ENCODE assay signal across 8 cellular contexts in genomic region chr1:167721617-167722151, GRCh38. TPM values are rescaled to one million over a fixed set of nuclear protein-coding genes. Genes with fewer than 3 reads are reported as not detected.
A peak's percentile ranks its signal among the peaks of the same experiment; 100 is the strongest.
DNase-seq lines count a peak whose midpoint lies in the region; ATAC-seq and TF ChIP-seq lines count a peak whose summit lies in the region.

TSS of gene MPZL1 (plus strand) at chr1:167721982. CDS start at chr1:167722152, 170 bp downstream.

- H3K14ac ChIP-seq in mesenchymal stem cell (ENCODE audit: low read length in 2 of 2), result peak within 1 kb of the TSS in 1 of 2 experiments; percentile 94

- H3K79me1 ChIP-seq in mesenchymal stem cell (replicated peaks; ENCODE audit: low read length, poor library complexity, severe bottlenecking), result peaks cover 3% of the 10 kb centered on the region

- under 1% methylated on average over 52 of the region's 52 CpGs for WGBS in mesenchymal stem cell

- no peak for TF ChIP-seq CTCF in HL-60 (IDR thresholded peaks at IDR 0.05; ENCODE audit: insufficient read depth, low read length)

- H3K4me1 Mint-ChIP-seq in effector memory CD8-positive, alpha-beta T cell (ENCODE audit: low read depth in 2 of 2), result peaks cover 4 to 14% of the 10 kb centered on the region in 2 donors

- H3K18ac ChIP-seq in mesenchymal stem cell (ENCODE audit: low read depth in 1 of 2, low read length in 2 of 2), result peak within 1 kb of the TSS; percentile 91 to 92

- no peaks in the 10 kb centered on the region for H3K9me3 Mint-ChIP-seq in effector memory CD8-positive, alpha-beta T cell

- H3K4me1 ChIP-seq in mesenchymal stem cell (ENCODE audit: control insufficient read depth, insufficient read depth, low read depth, low read length), result peaks cover 6% of the 10 kb centered on the region

- H3K27ac Mint-ChIP-seq in effector memory CD8-positive, alpha-beta T cell, result peak within 1 kb of the TSS; percentile 51 to 84

- peak within 1 kb of the TSS; percentile 92 for H3K9ac ChIP-seq in mesenchymal stem cell (ENCODE audit: low read length)

- H3K27me3 ChIP-seq in HL-60 (ENCODE audit: insufficient read depth, poor library complexity, severe bottlenecking), result no peaks in the 10 kb centered on the region
- no peaks in the 10 kb centered on the region for H3K27me3 ChIP-seq in mesenchymal stem cell (ENCODE audit: control insufficient read depth in 1 of 2, insufficient read depth in 1 of 2, low read length in 2 of 2)

- H3K4me3 ChIP-seq in HL-60 (replicated peaks; ENCODE audit: insufficient read depth, low read length) (peak within 1 kb of the TSS; percentile 84), mesenchymal stem cell (ENCODE audit: insufficient read depth in 1 of 2, low read depth in 1 of 2, low read length in 2 of 2) (peak within 1 kb of the TSS; percentile 91 to 97)

- peak within 1 kb of the TSS; percentile 72 for H2AFZ ChIP-seq in mesenchymal stem cell (ENCODE audit: low read depth, low read length)

- peak within 1 kb of the TSS; percentile 96 for H2BK15ac ChIP-seq in mesenchymal stem cell (ENCODE audit: low read depth, poor library complexity, severe bottlenecking)

- H3K36me3 ChIP-seq in mesenchymal stem cell (ENCODE audit: control insufficient read depth in 1 of 2, insufficient read depth in 2 of 2, low read depth in 1 of 2, low read length in 2 of 2), result no peaks in the 10 kb centered on the region

- peak within 1 kb of the TSS; percentile 83 for H4K8ac ChIP-seq in mesenchymal stem cell (ENCODE audit: low read length)

- peak within 1 kb of the TSS; percentile 50 for H3K27ac ChIP-seq in HL-60 (replicated peaks)
- peak within 1 kb of the TSS; percentile 81 for H3K27ac ChIP-seq in mesenchymal stem cell (ENCODE audit: low read length, poor library complexity, severe bottlenecking)

- no peaks in the 10 kb centered on the region for H3K27me3 Mint-ChIP-seq in effector memory CD8-positive, alpha-beta T cell

- H3K9me3 ChIP-seq in mesenchymal stem cell (ENCODE audit: control insufficient read depth, low read length), result no peaks in the 10 kb centered on the region

- H3K4me2 ChIP-seq in mesenchymal stem cell (ENCODE audit: low read length, poor library complexity, severe bottlenecking), result peak within 1 kb of the TSS; percentile 66

- H2BK120ac ChIP-seq in mesenchymal stem cell (ENCODE audit: low read depth, low read length), result peak within 1 kb of the TSS; percentile 75

- peak within 1 kb of the TSS; percentile 80 to 86 for H3K4me3 Mint-ChIP-seq in effector memory CD8-positive, alpha-beta T cell

- peak within 1 kb of the TSS in 1 of 2 experiments; percentile 84 for H2BK12ac ChIP-seq in mesenchymal stem cell (ENCODE audit: low read length in 2 of 2)

- H2BK5ac ChIP-seq in mesenchymal stem cell (ENCODE audit: low read depth, low read length, poor library complexity, severe bottlenecking), result peak within 1 kb of the TSS; percentile 93

- peak within 1 kb of the TSS; percentile 81 to 90 for H3K23ac ChIP-seq in mesenchymal stem cell (ENCODE audit: low read length in 2 of 2)

- peak; percentile 91 for ATAC-seq in GM19463 (IDR thresholded peaks at IDR 0.05; ENCODE audit: unreplicated experiment)
- peak; percentile 92 for ATAC-seq in effector memory CD8-positive, alpha-beta T cell (replicated peaks)

- peak; percentile 93 for DNase-seq in CMK (ENCODE audit: low read depth)
- DNase-seq in HL-60 (ENCODE audit: low read depth in 1 of 2, low spot score in 1 of 2), result peak; percentile 84 to 93
- DNase-seq in NK-92 treated with Interleukin-12 subunit alpha and Interleukin-12 subunit beta, amount 100 ng/mL, for 24 hours (lab: John Stamatoyannopoulos, UW), result peak; percentile 70
- DNase-seq in activated CD8-positive, alpha-beta memory T cell treated with anti-CD3 and anti-CD28 coated beads for 4 hours (ENCODE audit: low read depth in 2 of 2), result peak; percentile 83 to 87
- peak; percentile 85 to 87 (median 85) for DNase-seq in effector memory CD8-positive, alpha-beta T cell
- peak; percentile 94 for DNase-seq in mesenchymal stem cell
- DNase-seq in stimulated activated CD8-positive, alpha-beta memory T cell treated with anti-CD3 and anti-CD28 coated beads, Interleukin-12 subunit alpha, Interleukin-12 subunit beta, amount 100 ng/mL, for 24 hours (ENCODE audit: extremely low read depth), result peak; percentile 74

- H4K91ac ChIP-seq in mesenchymal stem cell (ENCODE audit: low read length), result peak within 1 kb of the TSS; percentile 65

- peak within 1 kb of the TSS; percentile 83 to 95 for H3K4ac ChIP-seq in mesenchymal stem cell (ENCODE audit: low read depth in 1 of 2, low read length in 2 of 2)

- peak within 1 kb of the TSS; percentile 73 for H2AK5ac ChIP-seq in mesenchymal stem cell (ENCODE audit: low read length, severe bottlenecking)

- H3K36me3 Mint-ChIP-seq in effector memory CD8-positive, alpha-beta T cell (ENCODE audit: insufficient read depth), result peaks cover 5% of the 10 kb centered on the region

RNA-seq across cellular contexts. Expression of gene MPZL1, which starts in this region (rescaled TPM):
- polyA plus RNA-seq in mesenchymal stem cell (2013, experiment 1 of 2), result 124 TPM
- 126 TPM for polyA plus RNA-seq in mesenchymal stem cell (2013, experiment 2 of 2)

Comparison
In these comparisons a context has a peak if more than half of its experiments do, and no peak if none do; other contexts are left out.
1. Peak in every context shown above with its lines: DNase-seq, ATAC-seq, H3K4me3 ChIP-seq and H3K27ac ChIP-seq.